10 cellular contexts compared by ENCODE assay signal in the genomic region with DNA sequence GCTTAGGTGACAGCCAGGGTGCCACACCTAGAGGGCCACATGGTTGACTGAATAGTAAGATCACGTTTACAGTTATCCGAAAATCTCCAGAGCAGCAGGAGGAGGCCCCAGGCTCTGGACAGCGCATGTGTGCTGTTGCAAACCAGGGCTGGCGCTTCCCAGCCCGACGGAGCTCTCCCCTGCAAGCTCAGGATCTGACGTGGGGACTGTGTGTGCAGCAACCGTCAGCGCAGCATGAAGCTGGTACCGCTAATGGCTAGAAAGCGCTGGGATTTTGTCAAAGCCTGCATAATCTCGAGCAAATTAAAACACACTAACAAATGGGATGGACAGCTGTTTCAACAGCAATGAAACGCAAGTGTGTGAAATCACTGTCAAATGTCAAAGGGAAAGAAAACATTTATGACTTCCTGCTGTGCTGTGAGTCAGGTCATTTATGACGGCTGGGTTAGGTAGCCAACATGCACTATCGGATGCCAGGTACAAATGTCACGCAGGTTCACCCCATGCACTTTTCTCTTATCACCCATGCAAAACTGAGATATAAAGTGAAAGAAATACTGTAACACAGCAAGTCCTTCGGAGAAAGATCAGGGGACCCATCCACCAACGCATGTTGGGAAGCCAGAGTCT. TPM values are rescaled to one million over a fixed set of nuclear protein-coding genes. Genes with fewer than 3 reads are reported as not detected.
A peak's percentile ranks its signal among the peaks of the same experiment; 100 is the strongest.
DNase-seq lines count a peak whose midpoint lies in the region; ATAC-seq and TF ChIP-seq lines count a peak whose summit lies in the region.
"Had no signal": no experiment of that assay in that cellular context is flagged by ENCODE, and none has a peak within 500 bp of the region (broad histone marks: within the 10 kb centered on the region; RNA-seq: fewer than 3 reads in every experiment).

No MANE protein-coding gene starts in this region.

- TF ChIP-seq CTCF in LNCaP clone FGC (IDR thresholded peaks at IDR 0.05; ENCODE audit: control insufficient read depth, extremely low read depth, insufficient read depth) (no peak), RWPE1 (conservative IDR thresholded peaks at IDR 0.05; ENCODE audit: low read depth) (no peak), progenitor cell of endocrine pancreas (IDR thresholded peaks at IDR 0.05; ENCODE audit: unreplicated experiment) (no peak)

- no peaks in the 10 kb centered on the region for H3K9me3 Mint-ChIP-seq in progenitor cell of endocrine pancreas (ENCODE audit: low read depth)

- H3K27me3 Mint-ChIP-seq in progenitor cell of endocrine pancreas = no peaks in the 10 kb centered on the region

- H3K4me1 Mint-ChIP-seq in progenitor cell of endocrine pancreas (ENCODE audit: low read depth) = peaks cover 13% of the 10 kb centered on the region

- H3K4me3 Mint-ChIP-seq in progenitor cell of endocrine pancreas (ENCODE audit: low read depth) = no peak overlapping the region

- peak; percentile 7 for ATAC-seq in esophagus mucosa
- no peak for ATAC-seq in GM21447 (IDR thresholded peaks at IDR 0.05; ENCODE audit: unreplicated experiment)

- DNase-seq in LNCaP clone FGC (ENCODE audit: low read depth) (peak; percentile 57), RWPE1 (ENCODE audit: low spot score) (no peak), progenitor cell of endocrine pancreas (ENCODE audit: low spot score, unreplicated experiment) (no peak), glomerular visceral epithelial cell (ENCODE audit: extremely low spot score) (no peak), NCI-H1105 treated with DMSO at 0.1 percent for 48 hours (lab: John Stamatoyannopoulos, UW) (no peak)
- DNase-seq: heart left ventricle, NCI-H187, T-helper 9 cell had no signal

- H3K36me3 Mint-ChIP-seq in progenitor cell of endocrine pancreas (ENCODE audit: insufficient read depth) = peaks cover 17% of the 10 kb centered on the region

- CTCF ChIA-PET in RWPE1 (lab: Yijun Ruan, JAX) = no interaction called here

- H3K27ac Mint-ChIP-seq in progenitor cell of endocrine pancreas = peak overlapping the region; percentile 11

- peak overlapping the region; percentile 14 for H3K27ac ChIP-seq in RWPE1

- POLR2A ChIA-PET in RWPE1 (lab: Yijun Ruan, JAX; ENCODE audit: low non-redundant PET) = no interaction called here

- peak overlapping the region; percentile 3; the same call in 1 of the 2 replicates for H3K4me3 ChIP-seq in LNCaP clone FGC (ENCODE audit: low read depth, low read length)
- H3K4me3 ChIP-seq: heart left ventricle had no signal

RNA-seq across cellular contexts. Expression of gene SURF4, which starts 7.5 kb away (rescaled TPM):
- total RNA-seq in esophagus mucosa (87.2 TPM), progenitor cell of endocrine pancreas (120 and 122 TPM in 2 replicates)

RNA-seq across cellular contexts. Expression of gene STKLD1, which starts 7.8 kb away (rescaled TPM):
- total RNA-seq in esophagus mucosa (0.40 TPM), progenitor cell of endocrine pancreas (3.8 and 4.0 TPM in 2 replicates)

RNA-seq across cellular contexts. Expression of gene SURF2, which starts 12.0 kb away (rescaled TPM):
- 25.6 TPM for total RNA-seq in esophagus mucosa
- total RNA-seq in progenitor cell of endocrine pancreas = 15.8 and 19.8 TPM in 2 replicates

RNA-seq across cellular contexts. Expression of gene SURF1, which starts 12.1 kb away (rescaled TPM):
- total RNA-seq in esophagus mucosa (25.4 TPM), progenitor cell of endocrine pancreas (36.3 and 42.9 TPM in 2 replicates)

RNA-seq across cellular contexts. Expression of gene RPL7A, which starts 20.3 kb away (rescaled TPM):
- 2,377 TPM for total RNA-seq in esophagus mucosa
- total RNA-seq in progenitor cell of endocrine pancreas = 2,045 and 2,098 TPM in 2 replicates
